ENCODE assay signal across 1 cellular context in the genomic region with DNA sequence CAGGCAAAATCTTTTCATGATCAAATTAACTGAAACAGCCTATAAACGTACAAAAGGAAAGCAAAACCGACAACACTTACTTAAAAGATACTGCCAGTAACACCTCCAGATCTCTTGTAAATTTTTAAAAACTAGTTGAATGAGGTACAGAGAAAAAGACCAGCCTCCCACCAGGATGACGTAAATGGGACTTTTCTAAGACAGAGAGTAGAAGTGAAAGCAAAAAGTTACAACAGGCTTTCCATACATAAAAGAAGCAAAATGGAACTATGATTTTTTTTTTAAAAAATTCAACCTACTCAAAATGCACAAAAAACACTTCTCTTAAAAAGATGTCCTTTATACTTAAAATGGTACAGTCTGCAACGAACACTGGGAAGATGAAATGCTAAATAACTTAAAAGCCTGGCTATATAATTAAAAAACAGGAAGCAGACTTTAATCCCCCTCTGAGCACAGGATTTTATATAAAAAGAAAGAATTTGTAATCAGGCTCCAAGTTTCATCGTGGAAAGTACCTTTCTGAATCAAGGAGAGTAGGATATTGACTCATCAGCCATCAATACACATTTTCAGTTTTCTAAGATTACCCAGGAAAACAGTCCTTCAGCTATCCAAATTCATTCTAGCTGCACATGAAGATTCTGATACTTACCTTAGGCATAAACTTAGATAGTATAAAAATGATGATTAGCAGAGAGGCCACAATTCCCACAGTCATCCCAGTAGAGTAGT.
TF ChIP-seq lines count a peak whose summit lies in the region.

No MANE protein-coding gene starts in this region.

TF ChIP-seq in GM12878, 131 proteins besides CTCF, POLR2A, EP300 and RAD21 (continued from another document):
- TF ChIP-seq, protein P1, sequence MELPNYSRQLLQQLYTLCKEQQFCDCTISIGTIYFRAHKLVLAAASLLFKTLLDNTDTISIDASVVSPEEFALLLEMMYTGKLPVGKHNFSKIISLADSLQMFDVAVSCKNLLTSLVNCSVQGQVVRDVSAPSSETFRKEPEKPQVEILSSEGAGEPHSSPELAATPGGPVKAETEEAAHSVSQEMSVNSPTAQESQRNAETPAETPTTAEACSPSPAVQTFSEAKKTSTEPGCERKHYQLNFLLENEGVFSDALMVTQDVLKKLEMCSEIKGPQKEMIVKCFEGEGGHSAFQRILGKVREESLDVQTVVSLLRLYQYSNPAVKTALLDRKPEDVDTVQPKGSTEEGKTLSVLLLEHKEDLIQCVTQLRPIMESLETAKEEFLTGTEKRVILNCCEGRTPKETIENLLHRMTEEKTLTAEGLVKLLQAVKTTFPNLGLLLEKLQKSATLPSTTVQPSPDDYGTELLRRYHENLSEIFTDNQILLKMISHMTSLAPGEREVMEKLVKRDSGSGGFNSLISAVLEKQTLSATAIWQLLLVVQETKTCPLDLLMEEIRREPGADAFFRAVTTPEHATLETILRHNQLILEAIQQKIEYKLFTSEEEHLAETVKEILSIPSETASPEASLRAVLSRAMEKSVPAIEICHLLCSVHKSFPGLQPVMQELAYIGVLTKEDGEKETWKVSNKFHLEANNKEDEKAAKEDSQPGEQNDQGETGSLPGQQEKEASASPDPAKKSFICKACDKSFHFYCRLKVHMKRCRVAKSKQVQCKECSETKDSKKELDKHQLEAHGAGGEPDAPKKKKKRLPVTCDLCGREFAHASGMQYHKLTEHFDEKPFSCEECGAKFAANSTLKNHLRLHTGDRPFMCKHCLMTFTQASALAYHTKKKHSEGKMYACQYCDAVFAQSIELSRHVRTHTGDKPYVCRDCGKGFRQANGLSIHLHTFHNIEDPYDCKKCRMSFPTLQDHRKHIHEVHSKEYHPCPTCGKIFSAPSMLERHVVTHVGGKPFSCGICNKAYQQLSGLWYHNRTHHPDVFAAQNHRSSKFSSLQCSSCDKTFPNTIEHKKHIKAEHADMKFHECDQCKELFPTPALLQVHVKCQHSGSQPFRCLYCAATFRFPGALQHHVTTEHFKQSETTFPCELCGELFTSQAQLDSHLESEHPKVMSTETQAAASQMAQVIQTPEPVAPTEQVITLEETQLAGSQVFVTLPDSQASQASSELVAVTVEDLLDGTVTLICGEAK (IDR thresholded peaks at IDR 0.05; ENCODE audit: borderline replicate concordance), result peak; percentile 26; the same call in 1 of the 2 replicates
- TF ChIP-seq BHLHE40 (IDR thresholded peaks at IDR 0.05; ENCODE audit: borderline replicate concordance in 1 of 2, low read depth in 2 of 2, low read length in 1 of 2), result no peak
- TF ChIP-seq SMARCA5 (IDR thresholded peaks at IDR 0.05), result no peak
- no peak for TF ChIP-seq PML (IDR thresholded peaks at IDR 0.05; ENCODE audit: low read length)
- no peak for TF ChIP-seq YY1 (IDR thresholded peaks at IDR 0.05; ENCODE audit: low read depth, low read length)
- TF ChIP-seq MEF2B (IDR thresholded peaks at IDR 0.05; ENCODE audit: partially characterized antibody, poor library complexity, severe bottlenecking), result no peak
- no peak for TF ChIP-seq BRCA1 (IDR thresholded peaks at IDR 0.05; ENCODE audit: low read depth, low read length)
- TF ChIP-seq IKZF2 (IDR thresholded peaks at IDR 0.05), result peak in 1 of 2 experiments; percentile 14; a peak in 1 of 4 replicates
- TF ChIP-seq, protein P2, sequence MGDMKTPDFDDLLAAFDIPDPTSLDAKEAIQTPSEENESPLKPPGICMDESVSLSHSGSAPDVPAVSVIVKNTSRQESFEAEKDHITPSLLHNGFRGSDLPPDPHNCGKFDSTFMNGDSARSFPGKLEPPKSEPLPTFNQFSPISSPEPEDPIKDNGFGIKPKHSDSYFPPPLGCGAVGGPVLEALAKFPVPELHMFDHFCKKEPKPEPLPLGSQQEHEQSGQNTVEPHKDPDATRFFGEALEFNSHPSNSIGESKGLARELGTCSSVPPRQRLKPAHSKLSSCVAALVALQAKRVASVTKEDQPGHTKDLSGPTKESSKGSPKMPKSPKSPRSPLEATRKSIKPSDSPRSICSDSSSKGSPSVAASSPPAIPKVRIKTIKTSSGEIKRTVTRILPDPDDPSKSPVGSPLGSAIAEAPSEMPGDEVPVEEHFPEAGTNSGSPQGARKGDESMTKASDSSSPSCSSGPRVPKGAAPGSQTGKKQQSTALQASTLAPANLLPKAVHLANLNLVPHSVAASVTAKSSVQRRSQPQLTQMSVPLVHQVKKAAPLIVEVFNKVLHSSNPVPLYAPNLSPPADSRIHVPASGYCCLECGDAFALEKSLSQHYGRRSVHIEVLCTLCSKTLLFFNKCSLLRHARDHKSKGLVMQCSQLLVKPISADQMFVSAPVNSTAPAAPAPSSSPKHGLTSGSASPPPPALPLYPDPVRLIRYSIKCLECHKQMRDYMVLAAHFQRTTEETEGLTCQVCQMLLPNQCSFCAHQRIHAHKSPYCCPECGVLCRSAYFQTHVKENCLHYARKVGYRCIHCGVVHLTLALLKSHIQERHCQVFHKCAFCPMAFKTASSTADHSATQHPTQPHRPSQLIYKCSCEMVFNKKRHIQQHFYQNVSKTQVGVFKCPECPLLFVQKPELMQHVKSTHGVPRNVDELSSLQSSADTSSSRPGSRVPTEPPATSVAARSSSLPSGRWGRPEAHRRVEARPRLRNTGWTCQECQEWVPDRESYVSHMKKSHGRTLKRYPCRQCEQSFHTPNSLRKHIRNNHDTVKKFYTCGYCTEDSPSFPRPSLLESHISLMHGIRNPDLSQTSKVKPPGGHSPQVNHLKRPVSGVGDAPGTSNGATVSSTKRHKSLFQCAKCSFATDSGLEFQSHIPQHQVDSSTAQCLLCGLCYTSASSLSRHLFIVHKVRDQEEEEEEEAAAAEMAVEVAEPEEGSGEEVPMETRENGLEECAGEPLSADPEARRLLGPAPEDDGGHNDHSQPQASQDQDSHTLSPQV (IDR thresholded peaks at IDR 0.05), result no peak
- peak; percentile 82 for TF ChIP-seq NBN (IDR thresholded peaks at IDR 0.05)
- TF ChIP-seq CEBPB (IDR thresholded peaks at IDR 0.05; ENCODE audit: borderline replicate concordance in 1 of 2, low read depth in 2 of 2, low read length in 2 of 2), result no peak
- no peak for TF ChIP-seq CBX3 (IDR thresholded peaks at IDR 0.05; ENCODE audit: borderline replicate concordance, low read depth)
- TF ChIP-seq, protein P3, sequence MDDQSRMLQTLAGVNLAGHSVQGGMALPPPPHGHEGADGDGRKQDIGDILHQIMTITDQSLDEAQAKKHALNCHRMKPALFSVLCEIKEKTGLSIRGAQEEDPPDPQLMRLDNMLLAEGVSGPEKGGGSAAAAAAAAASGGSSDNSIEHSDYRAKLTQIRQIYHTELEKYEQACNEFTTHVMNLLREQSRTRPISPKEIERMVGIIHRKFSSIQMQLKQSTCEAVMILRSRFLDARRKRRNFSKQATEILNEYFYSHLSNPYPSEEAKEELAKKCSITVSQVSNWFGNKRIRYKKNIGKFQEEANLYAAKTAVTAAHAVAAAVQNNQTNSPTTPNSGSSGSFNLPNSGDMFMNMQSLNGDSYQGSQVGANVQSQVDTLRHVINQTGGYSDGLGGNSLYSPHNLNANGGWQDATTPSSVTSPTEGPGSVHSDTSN (IDR thresholded peaks at IDR 0.05; ENCODE audit: insufficient replicate concordance, low read depth, low read length), result no peak
- TF ChIP-seq STAT3 (IDR thresholded peaks at IDR 0.05; ENCODE audit: low read depth, low read length), result no peak
- TF ChIP-seq NFIC (IDR thresholded peaks at IDR 0.05; ENCODE audit: low read depth, low read length), result peak; percentile 43; the same call in 1 of the 2 replicates
- no peak for TF ChIP-seq RFX5 (IDR thresholded peaks at IDR 0.05; ENCODE audit: low read depth, low read length)
- TF ChIP-seq, protein P4, sequence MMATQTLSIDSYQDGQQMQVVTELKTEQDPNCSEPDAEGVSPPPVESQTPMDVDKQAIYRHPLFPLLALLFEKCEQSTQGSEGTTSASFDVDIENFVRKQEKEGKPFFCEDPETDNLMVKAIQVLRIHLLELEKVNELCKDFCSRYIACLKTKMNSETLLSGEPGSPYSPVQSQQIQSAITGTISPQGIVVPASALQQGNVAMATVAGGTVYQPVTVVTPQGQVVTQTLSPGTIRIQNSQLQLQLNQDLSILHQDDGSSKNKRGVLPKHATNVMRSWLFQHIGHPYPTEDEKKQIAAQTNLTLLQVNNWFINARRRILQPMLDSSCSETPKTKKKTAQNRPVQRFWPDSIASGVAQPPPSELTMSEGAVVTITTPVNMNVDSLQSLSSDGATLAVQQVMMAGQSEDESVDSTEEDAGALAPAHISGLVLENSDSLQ (IDR thresholded peaks at IDR 0.05), result peak; percentile 23; the same call in 1 of the 2 replicates
